In the genomic region with DNA sequence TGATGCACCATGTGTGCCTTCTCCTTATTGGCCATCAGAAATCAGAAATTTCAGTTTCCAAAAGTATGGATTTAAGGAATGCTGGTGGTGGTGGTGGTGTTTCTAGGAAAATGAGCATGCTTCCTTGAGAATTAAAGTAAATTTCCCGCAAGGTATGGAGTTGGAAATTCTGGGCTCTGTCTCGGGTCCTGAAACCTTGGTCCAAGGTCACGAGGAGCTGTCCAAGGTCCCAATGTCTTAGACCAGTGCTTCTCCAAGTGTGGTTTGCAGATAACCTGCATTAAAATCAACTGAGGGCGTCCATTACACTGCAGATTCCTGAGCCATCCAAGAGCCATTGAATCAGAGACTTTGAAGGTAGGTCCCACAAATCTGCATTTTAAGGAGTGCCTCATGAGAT, we compare ENCODE assay signal across 8 cellular contexts.
DNase-seq lines count a peak whose midpoint lies in the region; ATAC-seq and TF ChIP-seq lines count a peak whose summit lies in the region.

No MANE protein-coding gene starts in this region.

- H3K4me3 ChIP-seq in adipocyte (ENCODE audit: low read length) (no peak overlapping the region), liver (ENCODE audit: low read depth in 1 of 3, low read length in 3 of 3) (no peak overlapping the region)

- H3K4me1 ChIP-seq in adipocyte (ENCODE audit: control insufficient read depth, insufficient read depth, low read length) (peaks cover 11% of the 10 kb centered on the region), liver (ENCODE audit: control insufficient read depth in 4 of 4, insufficient read depth in 4 of 4, low read length in 3 of 4) (peaks cover 0 to 10% (median 7%) of the 10 kb centered on the region in 4 donors)

- no peak overlapping the region for H3K27ac ChIP-seq in liver (ENCODE audit: low read depth in 1 of 2, low read length in 2 of 2)

- ATAC-seq in GM19324 (IDR thresholded peaks at IDR 0.05; ENCODE audit: low FRiP score, unreplicated experiment), result no peak

- H3K36me3 ChIP-seq in adipocyte (ENCODE audit: control insufficient read depth, insufficient read depth, low read length, severe bottlenecking), result no peaks in the 10 kb centered on the region
- H3K36me3 ChIP-seq in liver (ENCODE audit: control insufficient read depth in 4 of 4, insufficient read depth in 3 of 4, low read depth in 1 of 4, low read length in 3 of 4), result no peaks in the 10 kb centered on the region

- no peak for TF ChIP-seq CTCF in liver (IDR thresholded peaks at IDR 0.05; ENCODE audit: low read depth, low read length, missing input control)

- H3K9me3 ChIP-seq in adipocyte (ENCODE audit: control insufficient read depth, low read length), result no peaks in the 10 kb centered on the region
- no peaks in the 10 kb centered on the region for H3K9me3 ChIP-seq in liver (ENCODE audit: control insufficient read depth in 4 of 4, low read length in 3 of 4)

- H3K9ac ChIP-seq in adipocyte (ENCODE audit: low read length) (no peak overlapping the region), liver (ENCODE audit: low read depth in 1 of 2, low read length in 2 of 2) (no peak overlapping the region)

- DNase-seq in ELF-1 (ENCODE audit: low read depth, low spot score), result peak; percentile 34
- DNase-seq in LoVo (ENCODE audit: low spot score), result peak; percentile 57
- DNase-seq in adipocyte (ENCODE audit: low read depth), result peak; percentile 59
- no peak for DNase-seq in medulla oblongata (ENCODE audit: extremely low spot score)
- no peak for DNase-seq in activated CD4-positive, CD25-positive, alpha-beta regulatory T cell (lab: John Stamatoyannopoulos, UW)
- DNase-seq in KG1 (lab: John Stamatoyannopoulos, UW), result no peak

- H3K27me3 ChIP-seq in adipocyte (replicated peaks; ENCODE audit: control insufficient read depth, insufficient read depth, low read length) (peaks cover 7% of the 10 kb centered on the region), liver (ENCODE audit: control insufficient read depth in 4 of 4, insufficient read depth in 4 of 4, low read length in 3 of 4) (no peaks in the 10 kb centered on the region)

- 53% methylated on average over 4 of the region's 4 CpGs for WGBS in liver

- TF ChIP-seq RAD21 in liver (IDR thresholded peaks at IDR 0.05), result no peak

TF ChIP-seq in liver, 16 proteins besides CTCF, POLR2A, EP300 and RAD21:
- TF ChIP-seq TAF1 (conservative IDR thresholded peaks at IDR 0.05) (no peak), NR2F2 (IDR thresholded peaks at IDR 0.05) (no peak), YY1 (IDR thresholded peaks at IDR 0.05) (no peak), HNF4A (conservative IDR thresholded peaks at IDR 0.05) (no peak), SP1 (IDR thresholded peaks at IDR 0.05) (no peak)
- TF ChIP-seq, protein P1, sequence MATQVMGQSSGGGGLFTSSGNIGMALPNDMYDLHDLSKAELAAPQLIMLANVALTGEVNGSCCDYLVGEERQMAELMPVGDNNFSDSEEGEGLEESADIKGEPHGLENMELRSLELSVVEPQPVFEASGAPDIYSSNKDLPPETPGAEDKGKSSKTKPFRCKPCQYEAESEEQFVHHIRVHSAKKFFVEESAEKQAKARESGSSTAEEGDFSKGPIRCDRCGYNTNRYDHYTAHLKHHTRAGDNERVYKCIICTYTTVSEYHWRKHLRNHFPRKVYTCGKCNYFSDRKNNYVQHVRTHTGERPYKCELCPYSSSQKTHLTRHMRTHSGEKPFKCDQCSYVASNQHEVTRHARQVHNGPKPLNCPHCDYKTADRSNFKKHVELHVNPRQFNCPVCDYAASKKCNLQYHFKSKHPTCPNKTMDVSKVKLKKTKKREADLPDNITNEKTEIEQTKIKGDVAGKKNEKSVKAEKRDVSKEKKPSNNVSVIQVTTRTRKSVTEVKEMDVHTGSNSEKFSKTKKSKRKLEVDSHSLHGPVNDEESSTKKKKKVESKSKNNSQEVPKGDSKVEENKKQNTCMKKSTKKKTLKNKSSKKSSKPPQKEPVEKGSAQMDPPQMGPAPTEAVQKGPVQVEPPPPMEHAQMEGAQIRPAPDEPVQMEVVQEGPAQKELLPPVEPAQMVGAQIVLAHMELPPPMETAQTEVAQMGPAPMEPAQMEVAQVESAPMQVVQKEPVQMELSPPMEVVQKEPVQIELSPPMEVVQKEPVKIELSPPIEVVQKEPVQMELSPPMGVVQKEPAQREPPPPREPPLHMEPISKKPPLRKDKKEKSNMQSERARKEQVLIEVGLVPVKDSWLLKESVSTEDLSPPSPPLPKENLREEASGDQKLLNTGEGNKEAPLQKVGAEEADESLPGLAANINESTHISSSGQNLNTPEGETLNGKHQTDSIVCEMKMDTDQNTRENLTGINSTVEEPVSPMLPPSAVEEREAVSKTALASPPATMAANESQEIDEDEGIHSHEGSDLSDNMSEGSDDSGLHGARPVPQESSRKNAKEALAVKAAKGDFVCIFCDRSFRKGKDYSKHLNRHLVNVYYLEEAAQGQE (IDR thresholded peaks at IDR 0.05), result peak; percentile 98
- TF ChIP-seq, protein P2, sequence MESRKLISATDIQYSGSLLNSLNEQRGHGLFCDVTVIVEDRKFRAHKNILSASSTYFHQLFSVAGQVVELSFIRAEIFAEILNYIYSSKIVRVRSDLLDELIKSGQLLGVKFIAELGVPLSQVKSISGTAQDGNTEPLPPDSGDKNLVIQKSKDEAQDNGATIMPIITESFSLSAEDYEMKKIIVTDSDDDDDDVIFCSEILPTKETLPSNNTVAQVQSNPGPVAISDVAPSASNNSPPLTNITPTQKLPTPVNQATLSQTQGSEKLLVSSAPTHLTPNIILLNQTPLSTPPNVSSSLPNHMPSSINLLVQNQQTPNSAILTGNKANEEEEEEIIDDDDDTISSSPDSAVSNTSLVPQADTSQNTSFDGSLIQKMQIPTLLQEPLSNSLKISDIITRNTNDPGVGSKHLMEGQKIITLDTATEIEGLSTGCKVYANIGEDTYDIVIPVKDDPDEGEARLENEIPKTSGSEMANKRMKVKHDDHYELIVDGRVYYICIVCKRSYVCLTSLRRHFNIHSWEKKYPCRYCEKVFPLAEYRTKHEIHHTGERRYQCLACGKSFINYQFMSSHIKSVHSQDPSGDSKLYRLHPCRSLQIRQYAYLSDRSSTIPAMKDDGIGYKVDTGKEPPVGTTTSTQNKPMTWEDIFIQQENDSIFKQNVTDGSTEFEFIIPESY (IDR thresholded peaks at IDR 0.05), result no peak

Comparison
In these comparisons a context has a peak if more than half of its experiments do, and no peak if none do; other contexts are left out.
1. DNase-seq: peak in ELF-1 (single experiment), LoVo (single experiment) and adipocyte (single experiment); none in medulla oblongata (single experiment), activated CD4-positive, CD25-positive, alpha-beta regulatory T cell (0 of 4) and KG1 (single experiment).